In genomic region chr16:84040823-84041391, GRCh38 we compare ENCODE assay signal across 15 cellular contexts. TPM values are rescaled to one million over a fixed set of nuclear protein-coding genes. Genes with fewer than 3 reads are reported as not detected.
DNase-seq lines count a peak whose midpoint lies in the region; ATAC-seq and TF ChIP-seq lines count a peak whose summit lies in the region.
"Had no signal": no experiment of that assay in that cellular context is flagged by ENCODE, and none has a peak within 500 bp of the region (broad histone marks: within the 10 kb centered on the region; RNA-seq: fewer than 3 reads in every experiment).

No MANE protein-coding gene starts in this region.

- H3K27me3 Mint-ChIP-seq in activated T-cell treated with anti-CD3 and anti-CD28 coated beads, Interleukin-2, amount 50 U/mL, for 4 hours (ENCODE audit: low read depth): peaks cover 10% of the 10 kb centered on the region

- H3K4me1 ChIP-seq in adipocyte (ENCODE audit: control insufficient read depth, insufficient read depth, low read length): no peaks in the 10 kb centered on the region

- H3K27me3 ChIP-seq in adipocyte (replicated peaks; ENCODE audit: control insufficient read depth, insufficient read depth, low read length): peaks cover 43% of the 10 kb centered on the region

- ATAC-seq in HG03457 (IDR thresholded peaks at IDR 0.05; ENCODE audit: unreplicated experiment): no peak
- no peak for ATAC-seq in activated T-cell treated with anti-CD3 and anti-CD28 coated beads, Interleukin-2, amount 50 U/mL, for 4 hours
- ATAC-seq in SK-N-SH treated with all-trans-retinoic acid at 6 μM for 48 hours: no peak

- DNase-seq in AG08396 (ENCODE audit: low spot score): peak; percentile 51
- peak; percentile 61 for DNase-seq in GM03348 (ENCODE audit: low spot score)
- peak; percentile 71 for DNase-seq in adipocyte (ENCODE audit: low read depth)
- DNase-seq in left kidney (ENCODE audit: low read depth, low spot score): peak; percentile 71
- DNase-seq in activated T-cell treated with anti-CD3 and anti-CD28 coated beads, Interleukin-2, amount 50 U/mL, for 4 hours: no peak
- no peak for DNase-seq in SKM-1 (lab: John Stamatoyannopoulos, UW; ENCODE audit: unreplicated experiment)
- DNase-seq: CD4-positive, CD25-positive, alpha-beta regulatory T cell; KG1; NCI-H446 had no signal

- no peak overlapping the region for H3K4me3 ChIP-seq in adipocyte (ENCODE audit: low read length)
- H3K4me3 ChIP-seq: esophagus muscularis mucosa had no signal

- H3K4me1 Mint-ChIP-seq in activated T-cell treated with anti-CD3 and anti-CD28 coated beads, Interleukin-2, amount 50 U/mL, for 4 hours (ENCODE audit: low read depth): peaks cover 3% of the 10 kb centered on the region

- H3K9me3 ChIP-seq in adipocyte (ENCODE audit: control insufficient read depth, low read length): peaks cover 7% of the 10 kb centered on the region

- no peak overlapping the region for H3K9ac ChIP-seq in adipocyte (ENCODE audit: low read length)

- no peak overlapping the region for H3K4me3 Mint-ChIP-seq in activated T-cell treated with anti-CD3 and anti-CD28 coated beads, Interleukin-2, amount 50 U/mL, for 4 hours
- H3K4me3 Mint-ChIP-seq: activated T-helper 1 cell treated with anti-CD3 and anti-CD28 coated beads, Interleukin-12 subunit alpha, Interleukin-12 subunit beta, Interleukin-2, Interleukin-4 antibody, amounts not matched to agents 30 ng/mL and 10 ng/mL and 1 ng/mL, durations not matched to agents 14 hours and 24 hours and 36 hours; CD4-positive, CD25-positive, alpha-beta regulatory T cell had no signal

- H3K36me3 ChIP-seq in adipocyte (ENCODE audit: control insufficient read depth, insufficient read depth, low read length, severe bottlenecking): no peaks in the 10 kb centered on the region
- H3K36me3 ChIP-seq: esophagus muscularis mucosa had no signal

- no peaks in the 10 kb centered on the region for H3K36me3 Mint-ChIP-seq in activated T-cell treated with anti-CD3 and anti-CD28 coated beads, Interleukin-2, amount 50 U/mL, for 4 hours (ENCODE audit: insufficient read depth)
- H3K36me3 Mint-ChIP-seq: CD4-positive, CD25-positive, alpha-beta regulatory T cell had no signal

- H3K9me3 Mint-ChIP-seq in activated T-cell treated with anti-CD3 and anti-CD28 coated beads, Interleukin-2, amount 50 U/mL, for 4 hours: no peaks in the 10 kb centered on the region

TF ChIP-seq in SK-N-SH treated with all-trans-retinoic acid at 6 μM for 48 hours, 23 proteins besides CTCF, POLR2A, EP300 and RAD21:
- no peak for TF ChIP-seq ARNTL (CRISPR knock-in tag; IDR thresholded peaks at IDR 0.05; ENCODE audit: borderline replicate concordance, low read depth)
- TF ChIP-seq CSDC2 (CRISPR knock-in tag; IDR thresholded peaks at IDR 0.05): no peak
- TF ChIP-seq ESRRG (CRISPR knock-in tag; IDR thresholded peaks at IDR 0.05): no peak
- TF ChIP-seq PPARA (CRISPR knock-in tag; IDR thresholded peaks at IDR 0.05; ENCODE audit: borderline replicate concordance): no peak
- TF ChIP-seq CSRNP3 (CRISPR knock-in tag; IDR thresholded peaks at IDR 0.05): no peak
- no peak for TF ChIP-seq POU6F1 (CRISPR knock-in tag; IDR thresholded peaks at IDR 0.05; ENCODE audit: borderline replicate concordance, low read depth)
- TF ChIP-seq ZFP3 (CRISPR knock-in tag; IDR thresholded peaks at IDR 0.05): no peak
- TF ChIP-seq ZNF8 (CRISPR knock-in tag; IDR thresholded peaks at IDR 0.05): no peak
- TF ChIP-seq PATZ1 (CRISPR knock-in tag; IDR thresholded peaks at IDR 0.05; ENCODE audit: borderline replicate concordance): no peak
- no peak for TF ChIP-seq TOX (CRISPR knock-in tag; IDR thresholded peaks at IDR 0.05; ENCODE audit: borderline replicate concordance)
- TF ChIP-seq ZNF565 (CRISPR knock-in tag; conservative IDR thresholded peaks at IDR 0.05; ENCODE audit: low read depth): no peak
- TF ChIP-seq ZFP30 (CRISPR knock-in tag; IDR thresholded peaks at IDR 0.05): no peak
- no peak for TF ChIP-seq RARB (CRISPR knock-in tag; IDR thresholded peaks at IDR 0.05)
- TF ChIP-seq SNAI2 (CRISPR knock-in tag; IDR thresholded peaks at IDR 0.05): no peak
- TF ChIP-seq TSHZ2 (CRISPR knock-in tag; IDR thresholded peaks at IDR 0.05): no peak
- no peak for TF ChIP-seq TCF4 (CRISPR knock-in tag; IDR thresholded peaks at IDR 0.05; ENCODE audit: borderline replicate concordance)
- no peak for TF ChIP-seq ZNF70 (CRISPR knock-in tag; IDR thresholded peaks at IDR 0.05)

RNA-seq across cellular contexts. Expression of gene SLC38A8, which starts 1.7 kb away (rescaled TPM):
- not detected for total RNA-seq in activated T-cell treated with anti-CD3 and anti-CD28 coated beads, Interleukin-2, amount 50 U/mL, for 4 hours
- total RNA-seq: activated T-helper 1 cell treated with anti-CD3 and anti-CD28 coated beads, Interleukin-12 subunit alpha, Interleukin-12 subunit beta, Interleukin-2, Interleukin-4 antibody, amounts not matched to agents 30 ng/mL and 10 ng/mL and 1 ng/mL, durations not matched to agents 14 hours and 24 hours and 36 hours; CD4-positive, CD25-positive, alpha-beta regulatory T cell; esophagus muscularis mucosa; H7; urinary bladder had no signal

Comparison
In these comparisons a context has a peak if more than half of its experiments do, and no peak if none do; other contexts are left out.
1. DNase-seq: peak in AG08396 (single experiment), GM03348 (single experiment), adipocyte (single experiment) and left kidney (single experiment); none in activated T-cell treated with anti-CD3 and anti-CD28 coated beads, Interleukin-2, amount 50 U/mL, for 4 hours (single experiment) and SKM-1 (single experiment).